14 cellular contexts compared by ENCODE assay signal in the genomic region with DNA sequence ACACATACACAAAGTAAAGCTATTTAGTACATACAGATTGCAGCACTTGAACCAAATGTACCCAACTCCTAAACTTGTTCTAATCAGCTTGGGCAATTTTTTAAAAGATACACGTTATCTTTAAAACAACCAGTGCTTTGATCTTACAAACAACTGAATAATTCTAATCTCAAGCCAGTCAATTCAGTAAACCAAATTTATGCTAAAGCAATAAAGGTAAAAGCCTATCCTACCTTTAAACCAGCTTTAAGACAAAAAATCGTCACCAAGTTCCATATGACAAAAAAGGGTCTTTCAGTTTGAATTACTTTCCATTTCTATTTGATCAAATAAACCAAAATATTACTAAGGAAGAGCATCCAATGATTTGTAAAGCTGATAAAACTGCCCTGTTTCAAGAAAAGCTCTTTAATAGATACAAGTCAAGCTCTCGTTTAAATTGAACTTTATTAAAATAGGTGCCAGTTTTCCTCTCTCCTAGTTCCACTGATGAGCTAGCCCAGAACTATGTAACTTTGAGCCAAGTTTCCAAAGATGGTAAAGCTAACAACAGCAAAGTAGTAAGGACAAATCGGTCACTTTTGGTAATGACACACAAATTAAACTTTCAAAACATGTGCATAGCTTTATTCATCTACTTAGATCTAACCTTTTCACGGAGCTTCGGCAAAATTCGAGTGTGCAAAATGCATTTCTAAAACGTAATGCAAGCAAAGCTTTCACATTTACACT. TPM values are rescaled to one million over a fixed set of nuclear protein-coding genes. Genes with fewer than 3 reads are reported as not detected.
DNase-seq lines count a peak whose midpoint lies in the region; ATAC-seq, FAIRE-seq and TF ChIP-seq lines count a peak whose summit lies in the region.
"Had no signal": no experiment of that assay in that cellular context is flagged by ENCODE, and none has a peak within 500 bp of the region (broad histone marks: within the 10 kb centered on the region; RNA-seq: fewer than 3 reads in every experiment).

No MANE protein-coding gene starts in this region.

- peaks cover 40% of the 10 kb centered on the region for H4K20me1 ChIP-seq in astrocyte (ENCODE audit: insufficient read depth, low read length)

- H3K4me3 ChIP-seq in astrocyte (ENCODE audit: insufficient read depth, low read depth, low read length) (peak overlapping the region; percentile 13), stomach smooth muscle (ENCODE audit: low read length in 2 of 2) (peak overlapping the region; percentile 54 to 57)
- H3K4me3 ChIP-seq: HAP-1, hepatocyte had no signal

- H3K9ac ChIP-seq in astrocyte (ENCODE audit: low read length) (no peak overlapping the region), stomach smooth muscle (ENCODE audit: low read length in 2 of 2) (peak overlapping the region in 1 of 2 donors; percentile 67)

- no peaks in the 10 kb centered on the region for H3K9me3 Mint-ChIP-seq in activated CD8-positive, alpha-beta T cell treated with anti-CD3 and anti-CD28 coated beads for 36 hours
- no peaks in the 10 kb centered on the region for H3K9me3 Mint-ChIP-seq in activated CD8-positive, alpha-beta T cell treated with anti-CD3 and anti-CD28 coated beads, Interleukin-2, amount 10 ng/mL, durations not matched to agents 7 days and 5 days (ENCODE audit: insufficient read depth)
- H3K9me3 Mint-ChIP-seq in astrocyte (ENCODE audit: unreplicated experiment) = no peaks in the 10 kb centered on the region
- H3K9me3 Mint-ChIP-seq: activated CD4-positive, alpha-beta T cell treated with anti-CD3 and anti-CD28 coated beads, Interleukin-2, amount 10 ng/mL, durations not matched to agents 7 days and 5 days; brain; stimulated activated naive CD8-positive, alpha-beta T cell treated with anti-CD3 and anti-CD28 coated beads, Interleukin-15, amount 100 ng/mL, for 72 hours had no signal

- H3K4me1 Mint-ChIP-seq in activated CD8-positive, alpha-beta T cell treated with anti-CD3 and anti-CD28 coated beads for 36 hours (ENCODE audit: low read depth) = peaks cover 31% of the 10 kb centered on the region
- H3K4me1 Mint-ChIP-seq in activated CD8-positive, alpha-beta T cell treated with anti-CD3 and anti-CD28 coated beads, Interleukin-2, amount 10 ng/mL, durations not matched to agents 7 days and 5 days (ENCODE audit: low read depth) = peaks cover 4% of the 10 kb centered on the region
- H3K4me1 Mint-ChIP-seq in astrocyte (ENCODE audit: low read depth, unreplicated experiment) = peaks cover 32% of the 10 kb centered on the region

- peaks cover 30% of the 10 kb centered on the region for H3K79me2 ChIP-seq in astrocyte (ENCODE audit: insufficient read depth, low read length)

- H2AFZ ChIP-seq in astrocyte (ENCODE audit: low read depth, low read length) = no peak overlapping the region
- H2AFZ ChIP-seq: hepatocyte had no signal

- H3K9me3 ChIP-seq in astrocyte (ENCODE audit: insufficient read depth, low read depth, low read length) (no peaks in the 10 kb centered on the region), stomach smooth muscle (ENCODE audit: control insufficient read depth in 2 of 2, low read length in 2 of 2) (no peaks in the 10 kb centered on the region)
- H3K9me3 ChIP-seq: HAP-1 had no signal

- DNase-seq in activated CD8-positive, alpha-beta T cell treated with anti-CD3 and anti-CD28 coated beads for 36 hours = no peak
- no peak for DNase-seq in activated CD8-positive, alpha-beta T cell treated with anti-CD3 and anti-CD28 coated beads, Interleukin-2, amount 10 ng/mL, durations not matched to agents 7 days and 5 days
- DNase-seq in astrocyte (ENCODE audit: low read depth) = peak; percentile 67
- no peak for DNase-seq in left ventricle myocardium superior
- no peak for DNase-seq in DMS79 treated with DMSO at 0.1 percent for 48 hours (lab: John Stamatoyannopoulos, UW)
- no peak for DNase-seq in DMS114 treated with DMSO at 0.1 percent for 48 hours (lab: John Stamatoyannopoulos, UW; ENCODE audit: unreplicated experiment)
- DNase-seq: activated CD4-positive, alpha-beta T cell treated with anti-CD3 and anti-CD28 coated beads, Interleukin-2, amount 10 ng/mL, durations not matched to agents 7 days and 5 days; NCI-H226; stimulated activated naive CD8-positive, alpha-beta T cell treated with anti-CD3 and anti-CD28 coated beads, Interleukin-15, amount 100 ng/mL, for 72 hours had no signal

- H3K4me2 ChIP-seq in astrocyte (ENCODE audit: low read length) = peak overlapping the region; percentile 78
- H3K4me2 ChIP-seq: hepatocyte had no signal

- H3K27me3 Mint-ChIP-seq in activated CD8-positive, alpha-beta T cell treated with anti-CD3 and anti-CD28 coated beads for 36 hours = no peaks in the 10 kb centered on the region
- H3K27me3 Mint-ChIP-seq in activated CD8-positive, alpha-beta T cell treated with anti-CD3 and anti-CD28 coated beads, Interleukin-2, amount 10 ng/mL, durations not matched to agents 7 days and 5 days (ENCODE audit: low read depth) = no peaks in the 10 kb centered on the region
- H3K27me3 Mint-ChIP-seq in astrocyte (ENCODE audit: low read depth, unreplicated experiment) = no peaks in the 10 kb centered on the region
- H3K27me3 Mint-ChIP-seq: activated CD4-positive, alpha-beta T cell treated with anti-CD3 and anti-CD28 coated beads, Interleukin-2, amount 10 ng/mL, durations not matched to agents 7 days and 5 days; brain; stimulated activated naive CD8-positive, alpha-beta T cell treated with anti-CD3 and anti-CD28 coated beads, Interleukin-15, amount 100 ng/mL, for 72 hours had no signal

- H3K36me3 ChIP-seq in astrocyte (ENCODE audit: insufficient read depth, low read length) (peaks cover 17% of the 10 kb centered on the region), stomach smooth muscle (ENCODE audit: control insufficient read depth in 2 of 2, insufficient read depth in 2 of 2, low read length in 2 of 2) (peaks cover 0 to 11% of the 10 kb centered on the region in 2 donors)

- no peak for TF ChIP-seq CTCF in activated CD8-positive, alpha-beta T cell treated with anti-CD3 and anti-CD28 coated beads for 36 hours (IDR thresholded peaks at IDR 0.05)
- TF ChIP-seq CTCF in astrocyte (IDR thresholded peaks at IDR 0.05; ENCODE audit: insufficient read depth, low read depth, low read length) = no peak

- no peak for ATAC-seq in activated CD8-positive, alpha-beta T cell treated with anti-CD3 and anti-CD28 coated beads for 36 hours
- no peak for ATAC-seq in activated CD8-positive, alpha-beta T cell treated with anti-CD3 and anti-CD28 coated beads, Interleukin-2, amount 10 ng/mL, durations not matched to agents 7 days and 5 days
- ATAC-seq in left ventricle myocardium superior = peak; percentile 60
- ATAC-seq in GM19023 (IDR thresholded peaks at IDR 0.05; ENCODE audit: unreplicated experiment) = no peak
- ATAC-seq: stimulated activated naive CD8-positive, alpha-beta T cell treated with anti-CD3 and anti-CD28 coated beads, Interleukin-15, amount 100 ng/mL, for 72 hours had no signal

- peak; percentile 94 for FAIRE-seq in astrocyte (lab: Jason Lieb, UNC)

- CTCF ChIA-PET in activated CD8-positive, alpha-beta T cell treated with anti-CD3 and anti-CD28 coated beads for 36 hours (lab: Charles Lee) = interaction anchor here (0.9 to 4.0 kb wide), 14 partner anchors 11 to 361 kb away, joined by 3 to 21 read pairs (median 4); no protein-coding TSS in a partner anchor
- CTCF ChIA-PET in activated CD8-positive, alpha-beta T cell treated with anti-CD3 and anti-CD28 coated beads, Interleukin-2, amount 10 ng/mL, durations not matched to agents 7 days and 5 days (lab: Charles Lee) = interaction anchor here (0.8 to 3.9 kb wide), 11 partner anchors 8 to 140 kb away, joined by 3 to 25 read pairs (median 3); partner anchors contain the start of gene NUFIP2

- POLR2A ChIA-PET in activated CD8-positive, alpha-beta T cell treated with anti-CD3 and anti-CD28 coated beads for 36 hours (lab: Charles Lee) = interaction anchor here (1.2 to 2.2 kb wide), 2 partner anchors 10 to 35 kb away, joined by 3 to 8 read pairs; no protein-coding TSS in a partner anchor
- POLR2A ChIA-PET in activated CD8-positive, alpha-beta T cell treated with anti-CD3 and anti-CD28 coated beads, Interleukin-2, amount 10 ng/mL, durations not matched to agents 7 days and 5 days (lab: Charles Lee) = interaction anchor here (1.5 kb wide), 1 partner anchor 117 kb away, joined by 3 read pairs; no protein-coding TSS in a partner anchor

- intact Hi-C loops in activated CD8-positive, alpha-beta T cell treated with anti-CD3 and anti-CD28 coated beads for 36 hours (cut with micrococcal nuclease) = no loop called here
- intact Hi-C loops in left ventricle myocardium superior (cut with micrococcal nuclease) = no loop called here

- H3K27ac ChIP-seq in astrocyte (ENCODE audit: low read depth, low read length) = peak overlapping the region; percentile 7
- peak overlapping the region; percentile 2 for H3K27ac ChIP-seq in stomach smooth muscle (ENCODE audit: low read length)
- H3K27ac ChIP-seq: hepatocyte had no signal

- H3K27me3 ChIP-seq in astrocyte (ENCODE audit: insufficient read depth, low read length) (no peaks in the 10 kb centered on the region), stomach smooth muscle (ENCODE audit: control insufficient read depth in 1 of 2, insufficient read depth in 2 of 2, low read length in 2 of 2) (no peaks in the 10 kb centered on the region)
- H3K27me3 ChIP-seq: hepatocyte had no signal

- peaks cover 40% of the 10 kb centered on the region for H3K36me3 Mint-ChIP-seq in activated CD8-positive, alpha-beta T cell treated with anti-CD3 and anti-CD28 coated beads for 36 hours (ENCODE audit: low read depth)
- peaks cover 52% of the 10 kb centered on the region for H3K36me3 Mint-ChIP-seq in activated CD8-positive, alpha-beta T cell treated with anti-CD3 and anti-CD28 coated beads, Interleukin-2, amount 10 ng/mL, durations not matched to agents 7 days and 5 days (ENCODE audit: low read depth)
- peaks cover 6% of the 10 kb centered on the region for H3K36me3 Mint-ChIP-seq in astrocyte (ENCODE audit: low read depth, unreplicated experiment)

- H3K4me1 ChIP-seq in astrocyte (ENCODE audit: insufficient read depth, low read length) (peaks cover 19% of the 10 kb centered on the region), stomach smooth muscle (ENCODE audit: control insufficient read depth, insufficient read depth, low read length) (no peaks in the 10 kb centered on the region)
- H3K4me1 ChIP-seq: HAP-1 had no signal

- peak overlapping the region; percentile 71 for H3K27ac Mint-ChIP-seq in activated CD8-positive, alpha-beta T cell treated with anti-CD3 and anti-CD28 coated beads for 36 hours
- no peak overlapping the region for H3K27ac Mint-ChIP-seq in activated CD8-positive, alpha-beta T cell treated with anti-CD3 and anti-CD28 coated beads, Interleukin-2, amount 10 ng/mL, durations not matched to agents 7 days and 5 days
- peak overlapping the region; percentile 29 for H3K27ac Mint-ChIP-seq in astrocyte (ENCODE audit: unreplicated experiment)
- H3K27ac Mint-ChIP-seq: activated CD4-positive, alpha-beta T cell treated with anti-CD3 and anti-CD28 coated beads, Interleukin-2, amount 10 ng/mL, durations not matched to agents 7 days and 5 days had no signal

- H3K4me3 Mint-ChIP-seq in activated CD8-positive, alpha-beta T cell treated with anti-CD3 and anti-CD28 coated beads for 36 hours = no peak overlapping the region
- H3K4me3 Mint-ChIP-seq in activated CD8-positive, alpha-beta T cell treated with anti-CD3 and anti-CD28 coated beads, Interleukin-2, amount 10 ng/mL, durations not matched to agents 7 days and 5 days = no peak overlapping the region
- H3K4me3 Mint-ChIP-seq in astrocyte (ENCODE audit: unreplicated experiment) = no peak overlapping the region
- H3K4me3 Mint-ChIP-seq: activated CD4-positive, alpha-beta T cell treated with anti-CD3 and anti-CD28 coated beads, Interleukin-2, amount 10 ng/mL, durations not matched to agents 7 days and 5 days; brain; stimulated activated naive CD8-positive, alpha-beta T cell treated with anti-CD3 and anti-CD28 coated beads, Interleukin-15, amount 100 ng/mL, for 72 hours had no signal

RNA-seq across cellular contexts. Expression of gene CRYBA1, which starts 10.2 kb away (rescaled TPM):
- total RNA-seq in activated CD8-positive, alpha-beta T cell treated with anti-CD3 and anti-CD28 coated beads for 36 hours = not detected
- not detected for total RNA-seq in activated CD8-positive, alpha-beta T cell treated with anti-CD3 and anti-CD28 coated beads, Interleukin-2, amount 10 ng/mL, durations not matched to agents 7 days and 5 days
- total RNA-seq in astrocyte = not detected in 2 replicates
- total RNA-seq in left ventricle myocardium superior = not detected
- total RNA-seq: activated CD4-positive, alpha-beta T cell treated with anti-CD3 and anti-CD28 coated beads, Interleukin-2, amount 10 ng/mL, durations not matched to agents 7 days and 5 days; hepatocyte had no signal

RNA-seq across cellular contexts. Expression of gene NUFIP2, which starts 37.0 kb away (rescaled TPM):
- total RNA-seq in activated CD8-positive, alpha-beta T cell treated with anti-CD3 and anti-CD28 coated beads for 36 hours = 10 to 100 TPM; 49.5 to 56.4 TPM
- 10 to 100 TPM; 60.3 to 64.5 TPM for total RNA-seq in activated CD8-positive, alpha-beta T cell treated with anti-CD3 and anti-CD28 coated beads, Interleukin-2, amount 10 ng/mL, durations not matched to agents 7 days and 5 days
- 73.7 and 79.8 TPM in 2 replicates for total RNA-seq in astrocyte
- 42.3 TPM for total RNA-seq in left ventricle myocardium superior
